In genomic region chrX:149540621-149541520, GRCh38 we compare ENCODE assay signal across 8 cellular contexts. TPM values are rescaled to one million over a fixed set of nuclear protein-coding genes. Genes with fewer than 3 reads are reported as not detected.
DNase-seq lines count a peak whose midpoint lies in the region; ATAC-seq and TF ChIP-seq lines count a peak whose summit lies in the region.

Gene EOLA1 (plus strand): TSS chrX:149541012. CDS start chrX:149545631, 4,619 bp downstream.

- intact Hi-C loops in esophagus squamous epithelium (cut with DNase I): no loop called here

- H3K27ac ChIP-seq in Peyer's patch (peak within 1 kb of the TSS; percentile 89 to 97 (median 96)), esophagus squamous epithelium (peak within 1 kb of the TSS; percentile 85 to 95 (median 94))

- H3K27ac Mint-ChIP-seq in naive B cell: peak within 1 kb of the TSS; percentile 99 to 100 (median 100)
- H3K27ac Mint-ChIP-seq in stimulated activated effector memory CD8-positive, alpha-beta T cell treated with anti-CD3 and anti-CD28 coated beads, Interleukin-12 subunit alpha, Interleukin-12 subunit beta, amount 100 ng/mL, for 72 hours: peak within 1 kb of the TSS; percentile 99

- H3K9me3 Mint-ChIP-seq in naive B cell: peaks cover 0 to 3% (median 0%) of the 10 kb centered on the region in 7 donors
- H3K9me3 Mint-ChIP-seq in stimulated activated effector memory CD8-positive, alpha-beta T cell treated with anti-CD3 and anti-CD28 coated beads, Interleukin-12 subunit alpha, Interleukin-12 subunit beta, amount 100 ng/mL, for 72 hours: no peaks in the 10 kb centered on the region

- TF ChIP-seq CTCF in Peyer's patch (IDR thresholded peaks at IDR 0.05) (no peak), esophagus squamous epithelium (IDR thresholded peaks at IDR 0.05) (no peak)

- ATAC-seq in GM21737 (IDR thresholded peaks at IDR 0.05; ENCODE audit: unreplicated experiment) (peak; percentile 75), naive B cell (ENCODE audit: low read depth in 2 of 2) (peak; percentile 69 to 74)
- ATAC-seq in stimulated activated effector memory CD8-positive, alpha-beta T cell treated with anti-CD3 and anti-CD28 coated beads, Interleukin-12 subunit alpha, Interleukin-12 subunit beta, amount 100 ng/mL, for 72 hours: peak; percentile 90

- DNase-seq in DMS53 treated with DMSO at 0.1 percent for 48 hours (lab: John Stamatoyannopoulos, UW; ENCODE audit: unreplicated experiment) (peak; percentile 83), KG1 (lab: John Stamatoyannopoulos, UW) (peak; percentile 74), Peyer's patch (peak; percentile 88 to 97 (median 94)), esophagus squamous epithelium (lab: John Stamatoyannopoulos, UW) (peak; percentile 79), naive B cell (peak; percentile 88)
- DNase-seq in activated T-cell treated with anti-CD3 and anti-CD28 coated beads, Interleukin-2, amount 50 U/mL, for 48 hours: peak; percentile 88 to 89
- peak; percentile 55 to 88 for DNase-seq in stimulated activated effector memory CD8-positive, alpha-beta T cell treated with anti-CD3 and anti-CD28 coated beads, Interleukin-12 subunit alpha, Interleukin-12 subunit beta, amount 100 ng/mL, for 72 hours (ENCODE audit: low spot score in 2 of 2)

- WGBS in esophagus squamous epithelium, 2 donors: 0 to 81% methylated on average over 16 to 22 of the region's 71 CpGs

- H3K4me3 ChIP-seq in Peyer's patch: peak within 1 kb of the TSS; percentile 53 to 79 (median 70)
- peak within 1 kb of the TSS; percentile 57 to 79 (median 65) for H3K4me3 ChIP-seq in esophagus squamous epithelium

- peak; percentile 68 to 82 for TF ChIP-seq POLR2A in Peyer's patch (IDR thresholded peaks at IDR 0.05)
- peak in 2 of 4 donors; percentile 47 to 61 for TF ChIP-seq POLR2A in esophagus squamous epithelium (IDR thresholded peaks at IDR 0.05)

- H3K9me3 ChIP-seq in Peyer's patch (no peaks in the 10 kb centered on the region), esophagus squamous epithelium (no peaks in the 10 kb centered on the region)

- no peaks in the 10 kb centered on the region for H3K27me3 Mint-ChIP-seq in naive B cell

- peak within 1 kb of the TSS; percentile 78 to 99 (median 96) for H3K4me3 Mint-ChIP-seq in naive B cell
- H3K4me3 Mint-ChIP-seq in stimulated activated effector memory CD8-positive, alpha-beta T cell treated with anti-CD3 and anti-CD28 coated beads, Interleukin-12 subunit alpha, Interleukin-12 subunit beta, amount 100 ng/mL, for 72 hours: peak within 1 kb of the TSS; percentile 85

- no peaks in the 10 kb centered on the region for H3K36me3 Mint-ChIP-seq in naive B cell
- peaks cover 13% of the 10 kb centered on the region for H3K36me3 Mint-ChIP-seq in stimulated activated effector memory CD8-positive, alpha-beta T cell treated with anti-CD3 and anti-CD28 coated beads, Interleukin-12 subunit alpha, Interleukin-12 subunit beta, amount 100 ng/mL, for 72 hours

- H3K4me1 ChIP-seq in Peyer's patch: peaks cover 0 to 6% (median 0%) of the 10 kb centered on the region in 4 donors
- peaks cover 0 to 11% (median 5%) of the 10 kb centered on the region in 3 donors for H3K4me1 ChIP-seq in esophagus squamous epithelium

- peaks cover 0 to 20% (median 10%) of the 10 kb centered on the region in 3 donors for H3K4me1 Mint-ChIP-seq in naive B cell
- peaks cover 12% of the 10 kb centered on the region for H3K4me1 Mint-ChIP-seq in stimulated activated effector memory CD8-positive, alpha-beta T cell treated with anti-CD3 and anti-CD28 coated beads, Interleukin-12 subunit alpha, Interleukin-12 subunit beta, amount 100 ng/mL, for 72 hours

- no peaks in the 10 kb centered on the region for H3K27me3 ChIP-seq in Peyer's patch
- no peaks in the 10 kb centered on the region for H3K27me3 ChIP-seq in esophagus squamous epithelium

- H3K36me3 ChIP-seq in Peyer's patch (no peaks in the 10 kb centered on the region), esophagus squamous epithelium (peaks cover 0 to 11% (median 0%) of the 10 kb centered on the region in 3 donors)

RNA-seq across cellular contexts. Expression of gene EOLA1, which starts in this region (rescaled TPM):
- 10 to 100 TPM; 11.9 to 23.1 (median 16.7) TPM for total RNA-seq in Peyer's patch
- total RNA-seq in esophagus squamous epithelium: 10 to 100 TPM in 3 of 4 donors, 1 to 10 TPM in 1; 9.0 to 15.1 (median 12.1) TPM
- 10 to 100 TPM; 10.6 to 27.8 (median 23.2) TPM for polyA plus RNA-seq in naive B cell (ENCODE audit: low read depth in 6 of 6)

Comparison
In these comparisons a context has a peak if more than half of its experiments do, and no peak if none do; other contexts are left out.
1. Peak in every context shown above with its lines: DNase-seq, ATAC-seq, H3K4me3 ChIP-seq and H3K27ac ChIP-seq.